Comparison of ENCODE assay signal across 8 cellular contexts in the genomic region with DNA sequence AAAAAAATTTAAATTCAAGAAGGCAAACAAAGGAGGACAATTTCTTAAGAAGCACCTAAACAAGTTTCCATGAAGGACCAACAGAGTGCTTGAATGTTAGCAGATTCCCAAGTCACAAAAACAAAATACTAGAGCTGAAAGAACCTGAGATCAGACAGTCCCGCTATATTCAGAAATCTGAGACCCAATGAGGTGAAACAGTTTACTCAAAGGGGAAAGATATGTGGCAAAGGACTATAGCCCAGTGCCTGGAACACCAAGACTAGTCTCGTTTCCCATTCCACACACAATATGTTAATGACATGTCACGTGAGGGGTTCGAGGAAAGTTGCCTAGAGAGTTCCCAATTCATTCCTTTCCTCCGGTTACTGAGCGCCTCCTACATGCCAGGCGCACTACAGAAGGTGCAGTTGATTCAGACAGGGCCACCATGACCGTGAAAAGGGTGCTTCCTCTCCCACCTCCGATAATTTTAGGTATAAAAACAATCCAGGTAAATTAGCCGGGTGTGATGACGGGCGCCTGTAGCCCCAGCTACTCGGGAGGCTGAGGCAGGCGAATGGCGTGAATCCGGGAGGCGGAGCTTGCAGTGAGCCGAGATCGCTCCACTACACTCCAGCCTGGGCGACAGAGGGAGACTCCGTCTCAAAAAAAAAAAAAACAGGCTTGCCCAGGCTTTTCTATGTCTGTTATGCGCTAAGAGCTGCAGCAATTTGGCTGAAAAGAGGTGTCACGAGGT. TPM values are rescaled to one million over a fixed set of nuclear protein-coding genes. Genes with fewer than 3 reads are reported as not detected.
DNase-seq lines count a peak whose midpoint lies in the region; ATAC-seq and TF ChIP-seq lines count a peak whose summit lies in the region.

No MANE protein-coding gene starts in this region.

- no peaks in the 10 kb centered on the region for H3K9me3 Mint-ChIP-seq in chondrocyte (ENCODE audit: low read depth)

- no peaks in the 10 kb centered on the region for H3K36me3 Mint-ChIP-seq in chondrocyte (ENCODE audit: low read depth)

- H3K4me3 ChIP-seq in AG04450 (ENCODE audit: low read depth, low read length), result peak overlapping the region; percentile 87

- peaks cover 44% of the 10 kb centered on the region for H3K4me1 Mint-ChIP-seq in chondrocyte (ENCODE audit: low read depth)

- no peaks in the 10 kb centered on the region for H3K9me3 ChIP-seq in AG04450 (ENCODE audit: control insufficient read depth, insufficient read depth, low read length)

- DNase-seq in AG04450 (ENCODE audit: low read depth, low spot score) (no peak), NCI-H2171 (lab: John Stamatoyannopoulos, UW) (peak; percentile 61), chondrocyte (ENCODE audit: low spot score) (no peak), kidney tubule cell (ENCODE audit: low spot score) (peak; percentile 68)
- DNase-seq in stimulated activated CD4-positive, alpha-beta T cell treated with anti-CD3 and anti-CD28 coated beads, Interleukin-1b, Interleukin-23, amount 100 ng/mL, for 4 hours (ENCODE audit: low read depth in 2 of 2), result peak; percentile 5 to 17

- peak; percentile 15 for ATAC-seq in GM18861 (IDR thresholded peaks at IDR 0.05; ENCODE audit: unreplicated experiment)
- ATAC-seq in HG03108 (IDR thresholded peaks at IDR 0.05; ENCODE audit: unreplicated experiment), result peak; percentile 40
- peak; percentile 59 to 61 for ATAC-seq in activated CD4-positive, CD25-positive, alpha-beta regulatory T cell treated with anti-CD3 and anti-CD28 coated beads, Interleukin-2, amount 50 U/mL, for 24 hours

- POLR2A ChIA-PET in AG04450 (lab: Yijun Ruan, JAX), result interaction anchor here (0.6 kb wide), 1 partner anchor 54 kb away, joined by 4 read pairs; no protein-coding TSS in a partner anchor

- peak overlapping the region; percentile 98 for H3K4me3 Mint-ChIP-seq in chondrocyte (ENCODE audit: unreplicated experiment)

- H3K27me3 ChIP-seq in AG04450 (ENCODE audit: control insufficient read depth, insufficient read depth, low read length), result no peaks in the 10 kb centered on the region

- H3K27me3 Mint-ChIP-seq in chondrocyte (ENCODE audit: low read depth), result no peaks in the 10 kb centered on the region

- peak overlapping the region; percentile 62 for H3K27ac ChIP-seq in AG04450 (ENCODE audit: low read depth, low read length)

- TF ChIP-seq CTCF in AG04450 (IDR thresholded peaks at IDR 0.05; ENCODE audit: low read depth, low read length), result peak; percentile 49
- TF ChIP-seq CTCF in chondrocyte (IDR thresholded peaks at IDR 0.05), result peak; percentile 79

- CTCF ChIA-PET in AG04450 (lab: Charles Lee), result interaction anchor here (0.7 to 1.9 kb wide), 2 partner anchors 26 to 275 kb away, joined by 3 to 14 read pairs; no protein-coding TSS in a partner anchor

- H3K27ac Mint-ChIP-seq in chondrocyte (ENCODE audit: unreplicated experiment), result peak overlapping the region; percentile 98

RNA-seq across cellular contexts. Expression of a gene that starts 0.6 kb away (rescaled TPM):
- 7.2 and 8.7 TPM in 2 replicates for polyA plus RNA-seq in AG04450 (2011; rRNA removed)
- 13.6 and 26.1 TPM in 2 replicates for polyA minus RNA-seq in AG04450 (2011; rRNA and poly(A)+ RNA removed)
- total RNA-seq in chondrocyte, result 9.9 to 14.7 TPM (median 11.2 TPM) in 3 replicates

RNA-seq across cellular contexts. Expression of a gene that starts 41.0 kb away (rescaled TPM):
- polyA plus RNA-seq in AG04450 (2011; rRNA removed), result 15.9 and 16.7 TPM in 2 replicates
- polyA minus RNA-seq in AG04450 (2011; rRNA and poly(A)+ RNA removed), result 36.5 and 49.2 TPM in 2 replicates
- 8.6 to 12.0 TPM (median 9.6 TPM) in 3 replicates for total RNA-seq in chondrocyte

Comparison
In these comparisons a context has a peak if more than half of its experiments do, and no peak if none do; other contexts are left out.
1. DNase-seq: peak in NCI-H2171 (single experiment), kidney tubule cell (single experiment) and stimulated activated CD4-positive, alpha-beta T cell treated with anti-CD3 and anti-CD28 coated beads, Interleukin-1b, Interleukin-23, amount 100 ng/mL, for 4 hours (2 of 2); none in AG04450 (single experiment) and chondrocyte (single experiment).
2. Peak in every context shown above with its lines, with median percentiles within 50 percentile points of each other: ATAC-seq.